Comparison of ENCODE assay signal across 1 cellular context in the genomic region with DNA sequence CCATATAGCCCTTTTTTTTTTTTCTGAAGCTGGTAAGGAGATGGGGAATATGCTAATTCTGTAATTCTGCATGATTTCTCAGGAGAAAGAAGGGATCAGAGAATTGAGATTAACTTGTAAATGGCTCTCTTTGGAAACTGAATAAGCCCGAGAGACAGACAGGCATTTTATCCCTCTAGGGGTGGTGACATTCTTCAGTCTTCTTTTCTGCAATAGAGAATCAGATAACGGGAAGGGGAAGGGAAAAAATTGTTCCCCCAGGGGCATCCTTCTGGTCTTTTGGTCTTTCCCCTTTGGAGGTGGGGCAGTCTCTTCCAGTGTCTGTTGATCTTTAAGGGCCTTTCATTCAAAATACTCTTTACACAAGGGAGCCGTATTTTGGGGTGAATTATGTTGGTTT.
TF ChIP-seq lines count a peak whose summit lies in the region.

No MANE protein-coding gene starts in this region.

TF ChIP-seq in H1, 55 proteins besides CTCF, POLR2A, EP300 and RAD21 (continued from another document):
- TF ChIP-seq ZNF274 (IDR thresholded peaks at IDR 0.05; ENCODE audit: borderline replicate concordance, extremely low read depth, low read length) (no peak), TEAD4 (IDR thresholded peaks at IDR 0.05; ENCODE audit: low read depth, low read length) (no peak), GABPA (IDR thresholded peaks at IDR 0.05; ENCODE audit: borderline replicate concordance, insufficient read depth, low read length) (no peak), NANOG (IDR thresholded peaks at IDR 0.05; ENCODE audit: insufficient read depth, low read depth, low read length, poor library complexity, severe bottlenecking) (no peak), TCF12 (IDR thresholded peaks at IDR 0.05; ENCODE audit: low read depth, low read length) (no peak), EZH2 (IDR thresholded peaks at IDR 0.05; ENCODE audit: low read depth, low read length, severe bottlenecking) (no peak), JUN (IDR thresholded peaks at IDR 0.05; ENCODE audit: low read depth, low read length) (no peak), KDM4A (IDR thresholded peaks at IDR 0.05; ENCODE audit: low read depth, low read length, severe bottlenecking) (no peak)
TF ChIP-seq in H1: peak in this region for 0.
